20 cellular contexts compared by ENCODE assay signal in genomic region chr15:42523331-42523730, GRCh38. TPM values are rescaled to one million over a fixed set of nuclear protein-coding genes. Genes with fewer than 3 reads are reported as not detected.
DNase-seq lines count a peak whose midpoint lies in the region; ATAC-seq and TF ChIP-seq lines count a peak whose summit lies in the region.
"Had no signal": no experiment of that assay in that cellular context is flagged by ENCODE, and none has a peak within 500 bp of the region (broad histone marks: within the 10 kb centered on the region; RNA-seq: fewer than 3 reads in every experiment).

No MANE protein-coding gene starts in this region.

- no peak overlapping the region for H3K4me3 Mint-ChIP-seq in HFFc6
- H3K4me3 Mint-ChIP-seq in immature natural killer cell = no peak overlapping the region
- H3K4me3 Mint-ChIP-seq: B cell; CD4-positive, CD25-positive, alpha-beta regulatory T cell; CD8-positive, alpha-beta memory T cell had no signal

- no peak overlapping the region for H3K27ac Mint-ChIP-seq in HFFc6
- H3K27ac Mint-ChIP-seq in immature natural killer cell = no peak overlapping the region

- H3K36me3 Mint-ChIP-seq in HFFc6 (ENCODE audit: low read depth) = peaks cover 5% of the 10 kb centered on the region
- H3K36me3 Mint-ChIP-seq in immature natural killer cell = peaks cover 5 to 24% (median 13%) of the 10 kb centered on the region in 3 donors

- no peak overlapping the region for H3K27ac ChIP-seq in body of pancreas
- H3K27ac ChIP-seq: BLaER1 treated with 17β-estradiol and CSF1 and Interleukin-3, amounts not matched to agents 10 nM and 100 nM; GM23248 had no signal

- H3K27me3 ChIP-seq in body of pancreas = no peaks in the 10 kb centered on the region
- H3K27me3 ChIP-seq: BLaER1 treated with 17β-estradiol and CSF1 and Interleukin-3, amounts not matched to agents 10 nM and 100 nM had no signal

- H3K9me3 ChIP-seq in mucosa of descending colon = no peaks in the 10 kb centered on the region
- no peaks in the 10 kb centered on the region for H3K9me3 ChIP-seq in body of pancreas
- H3K9me3 ChIP-seq: BLaER1 treated with 17β-estradiol and CSF1 and Interleukin-3, amounts not matched to agents 10 nM and 100 nM had no signal

- 81 to 85% methylated on average over 2 of the region's 2 CpGs for WGBS in body of pancreas, 2 donors

- H3K9me3 Mint-ChIP-seq in HFFc6 (no peaks in the 10 kb centered on the region), immature natural killer cell (no peaks in the 10 kb centered on the region)
- H3K9me3 Mint-ChIP-seq: CD4-positive, CD25-positive, alpha-beta regulatory T cell; CD8-positive, alpha-beta memory T cell had no signal

- ATAC-seq in left colon (peak; percentile 70), mucosa of descending colon (peak; percentile 17), body of pancreas (no peak)
- ATAC-seq: GM12878, HCT116 had no signal

- H3K4me3 ChIP-seq in mucosa of descending colon (no peak overlapping the region), body of pancreas (no peak overlapping the region)
- H3K4me3 ChIP-seq: BLaER1 treated with 17β-estradiol and CSF1 and Interleukin-3, amounts not matched to agents 10 nM and 100 nM; GM12878; GM23248 had no signal

- no peaks in the 10 kb centered on the region for H3K27me3 Mint-ChIP-seq in HFFc6 (ENCODE audit: insufficient read depth)
- no peaks in the 10 kb centered on the region for H3K27me3 Mint-ChIP-seq in immature natural killer cell (ENCODE audit: low read depth in 3 of 3)
- H3K27me3 Mint-ChIP-seq: B cell; CD4-positive, CD25-positive, alpha-beta regulatory T cell; CD8-positive, alpha-beta memory T cell had no signal

- H3K4me1 Mint-ChIP-seq in HFFc6 (ENCODE audit: low read depth) (no peaks in the 10 kb centered on the region), immature natural killer cell (no peaks in the 10 kb centered on the region)
- H3K4me1 Mint-ChIP-seq: B cell; CD8-positive, alpha-beta memory T cell had no signal

- peaks cover 9% of the 10 kb centered on the region for H3K36me3 ChIP-seq in mucosa of descending colon (ENCODE audit: low read depth)
- H3K36me3 ChIP-seq in body of pancreas (replicated peaks in 1 of 2; ENCODE audit: insufficient read depth in 1 of 2, low read depth in 2 of 2) = peaks cover 0 to 7% of the 10 kb centered on the region in 2 donors

- intact Hi-C loops in left colon (cut with DNase I, micrococcal nuclease) = no loop called here
- intact Hi-C loops in mucosa of descending colon (cut with DNase I, micrococcal nuclease) = no loop called here
- intact Hi-C loops in body of pancreas (cut with DNase I) = no loop called here

- no peak for TF ChIP-seq CTCF in mucosa of descending colon (IDR thresholded peaks at IDR 0.05)
- TF ChIP-seq CTCF in HFFc6 (IDR thresholded peaks at IDR 0.05) = no peak
- no peak for TF ChIP-seq CTCF in body of pancreas (IDR thresholded peaks at IDR 0.05)

- H3K4me1 ChIP-seq in mucosa of descending colon (ENCODE audit: low read depth) = no peaks in the 10 kb centered on the region
- H3K4me1 ChIP-seq in body of pancreas = no peaks in the 10 kb centered on the region
- H3K4me1 ChIP-seq: BLaER1 treated with 17β-estradiol and CSF1 and Interleukin-3, amounts not matched to agents 10 nM and 100 nM had no signal

- peak; percentile 23 for DNase-seq in DMS79 (lab: John Stamatoyannopoulos, UW)
- DNase-seq in DMS79 treated with DMSO at 0.1 percent for 48 hours (lab: John Stamatoyannopoulos, UW) = no peak
- DNase-seq in NCI-H69 (lab: John Stamatoyannopoulos, UW) = peak; percentile 3
- DNase-seq in left colon = no peak
- DNase-seq in mucosa of descending colon = no peak
- no peak for DNase-seq in HFFc6
- no peak for DNase-seq in body of pancreas
- no peak for DNase-seq in immature natural killer cell
- DNase-seq: CD4-positive, CD25-positive, alpha-beta regulatory T cell; CD8-positive, alpha-beta memory T cell; COR-L47; DMS 273 treated with DMSO at 0.1 percent for 48 hours; DND-41; EL; GM23248; KG1 had no signal

- TF ChIP-seq POLR2A in body of pancreas (IDR thresholded peaks at IDR 0.05) = no peak

RNA-seq across cellular contexts. Expression of gene LRRC57, which starts 25.3 kb away (rescaled TPM):
- total RNA-seq in left colon (10 to 100 TPM; 27.4 to 32.2 TPM), mucosa of descending colon (10 to 100 TPM; 24.1 to 30.9 (median 26.6) TPM), body of pancreas (1 to 10 TPM; 6.9 to 8.3 TPM)
- total RNA-seq in HFFc6 (2021; fragmentation: NEBNext Ultra II Directional; extraction: Animal tissue kit (Norgen Biotek cat#: 25700)) = 10 to 100 TPM; 18.5 to 22.9 (median 20.4) TPM
- polyA plus RNA-seq in immature natural killer cell = 10 to 100 TPM in 1 of 3 donors, 1 to 10 TPM in 2; 1.2 to 14.0 (median 8.6) TPM

RNA-seq across cellular contexts. Expression of gene HAUS2, which starts 25.3 kb away (rescaled TPM):
- total RNA-seq in left colon (10 to 100 TPM; 10.5 to 13.2 TPM), mucosa of descending colon (10 to 100 TPM; 11.7 to 16.5 (median 13.4) TPM), body of pancreas (10 to 100 TPM in 1 of 2 donors, 1 to 10 TPM in 1; 8.6 to 24.7 TPM)
- total RNA-seq in HFFc6 (2021; fragmentation: NEBNext Ultra II Directional; extraction: Animal tissue kit (Norgen Biotek cat#: 25700)) = 10 to 100 TPM; 18.0 to 30.5 (median 26.5) TPM
- 10 to 100 TPM; 18.5 to 37.0 (median 31.5) TPM for polyA plus RNA-seq in immature natural killer cell

RNA-seq across cellular contexts. Expression of gene SNAP23, which starts 27.9 kb away (rescaled TPM):
- total RNA-seq in left colon (10 to 100 TPM; 62.4 to 97.3 TPM), mucosa of descending colon (10 to 100 TPM; 65.3 to 97.9 (median 90.3) TPM), body of pancreas (10 to 100 TPM; 29.8 to 42.2 TPM)
- 10 to 100 TPM; 48.1 to 65.7 (median 55.8) TPM for total RNA-seq in HFFc6 (2021; fragmentation: NEBNext Ultra II Directional; extraction: Animal tissue kit (Norgen Biotek cat#: 25700))
- polyA plus RNA-seq in immature natural killer cell = 10 to 100 TPM; 79.2 to 95.4 (median 85.8) TPM

RNA-seq across cellular contexts. Expression of gene ZNF106, which starts 32.4 kb away (rescaled TPM):
- total RNA-seq in left colon (10 to 100 TPM; 32.8 to 48.6 TPM), mucosa of descending colon (10 to 100 TPM; 40.0 to 94.9 (median 45.8) TPM), body of pancreas (10 to 100 TPM; 28.0 to 37.6 TPM)
- 10 to 100 TPM; 51.5 to 58.9 (median 56.1) TPM for total RNA-seq in HFFc6 (2021; fragmentation: NEBNext Ultra II Directional; extraction: Animal tissue kit (Norgen Biotek cat#: 25700))
- polyA plus RNA-seq in immature natural killer cell = 10 to 100 TPM; 20.3 to 65.5 (median 21.7) TPM

RNA-seq across cellular contexts. Expression of gene STARD9, which starts 52.1 kb away (rescaled TPM):
- total RNA-seq in left colon (1 to 10 TPM; 5.0 to 7.2 TPM), mucosa of descending colon (10 to 100 TPM in 1 of 3 donors, 1 to 10 TPM in 2; 6.1 to 42.8 (median 8.5) TPM), body of pancreas (1 to 10 TPM; 1.3 to 4.7 TPM)
- total RNA-seq in HFFc6 (2021; fragmentation: NEBNext Ultra II Directional; extraction: Animal tissue kit (Norgen Biotek cat#: 25700)) = 1 to 10 TPM; 1.9 to 2.8 (median 2.3) TPM
- 1 to 10 TPM in 2 of 3 donors, not detected in 1; 1.1 to 2.3 TPM for polyA plus RNA-seq in immature natural killer cell

Comparison
In these comparisons a context has a peak if more than half of its experiments do, and no peak if none do; other contexts are left out.
1. DNase-seq: peak in DMS79 (single experiment) and NCI-H69 (single experiment); none in DMS79 treated with DMSO at 0.1 percent for 48 hours (single experiment), left colon (0 of 2), mucosa of descending colon (0 of 3), HFFc6 (single experiment), body of pancreas (0 of 4) and immature natural killer cell (0 of 3).